Comparison of ENCODE assay signal across 21 cellular contexts in the genomic region with DNA sequence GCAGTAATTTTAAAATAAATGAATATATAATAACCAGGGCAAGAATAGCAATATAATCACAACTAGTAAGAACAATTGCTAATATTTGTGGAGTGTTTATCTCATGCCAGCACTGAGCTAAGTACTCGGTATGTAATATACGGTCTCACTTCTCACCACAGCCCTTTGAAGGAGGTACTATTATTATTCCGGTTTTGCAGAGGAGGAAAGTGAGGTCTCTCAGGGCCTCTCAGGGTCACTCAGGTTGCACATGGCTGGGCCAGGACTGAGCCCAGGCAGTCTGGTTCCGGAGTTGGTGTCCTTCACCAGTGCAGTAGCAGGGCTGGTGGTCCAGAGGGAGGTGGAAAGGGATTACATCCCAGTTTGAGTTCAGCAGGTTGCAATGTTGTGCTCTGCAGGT.
A peak's percentile ranks its signal among the peaks of the same experiment; 100 is the strongest.
DNase-seq lines count a peak whose midpoint lies in the region; ATAC-seq, FAIRE-seq and TF ChIP-seq lines count a peak whose summit lies in the region.
"Had no signal": no experiment of that assay in that cellular context is flagged by ENCODE, and none has a peak within 500 bp of the region (broad histone marks: within the 10 kb centered on the region; RNA-seq: fewer than 3 reads in every experiment).

No MANE protein-coding gene starts in this region.

- SMC1A ChIA-PET in GM12878 (lab: Charles Lee; ENCODE audit: uncharacterized antibody, unreplicated experiment) = interaction anchor here (0.5 kb wide), 1 partner anchor 1025 kb away, joined by 3 read pairs; no protein-coding TSS in a partner anchor

- no peaks in the 10 kb centered on the region for H3K9me3 Mint-ChIP-seq in endodermal cell
- H3K9me3 Mint-ChIP-seq: CD4-positive, alpha-beta T cell had no signal

- H3K4me2 ChIP-seq in GM12878 (ENCODE audit: control insufficient read depth, insufficient read depth) = no peak overlapping the region
- H3K4me2 ChIP-seq: BLaER1 had no signal

- H3K36me3 ChIP-seq in KOPT-K1 (ENCODE audit: insufficient read depth, low read length) = no peaks in the 10 kb centered on the region
- H3K36me3 ChIP-seq in GM12878 (ENCODE audit: control insufficient read depth in 2 of 2, insufficient read depth in 2 of 2, low read length in 1 of 2) = no peaks in the 10 kb centered on the region
- H3K36me3 ChIP-seq in endodermal cell (ENCODE audit: control insufficient read depth, insufficient read depth, low read length) = no peaks in the 10 kb centered on the region
- no peaks in the 10 kb centered on the region for H3K36me3 ChIP-seq in testis (ENCODE audit: low read depth, missing control alignments)
- H3K36me3 ChIP-seq: BLaER1, SJSA1 had no signal

- TF ChIP-seq POLR2A in GM12878 (IDR thresholded peaks at IDR 0.05; ENCODE audit: low read depth, low read length) = no peak
- no peak for TF ChIP-seq POLR2A in testis (IDR thresholded peaks at IDR 0.05)

- H3K4me1 Mint-ChIP-seq in endodermal cell = peaks cover 48% of the 10 kb centered on the region

- CTCF ChIA-PET in GM12878 (lab: Yijun Ruan, JAX) = no interaction called here

- peaks cover 2% of the 10 kb centered on the region for H3K27me3 Mint-ChIP-seq in endodermal cell (ENCODE audit: insufficient read depth)
- H3K27me3 Mint-ChIP-seq: CD4-positive, alpha-beta T cell had no signal

- H3K4me3 ChIP-seq in GM12878 = no peak overlapping the region
- no peak overlapping the region for H3K4me3 ChIP-seq in endodermal cell (ENCODE audit: low read length)
- no peak overlapping the region for H3K4me3 ChIP-seq in testis
- H3K4me3 ChIP-seq: BLaER1, SJSA1 had no signal

- ATAC-seq in GM12878 (peak; percentile 72), GM19023 (IDR thresholded peaks at IDR 0.05; ENCODE audit: unreplicated experiment) (no peak)
- ATAC-seq: Right ventricle myocardium inferior had no signal

- H3K27ac ChIP-seq in KOPT-K1 (ENCODE audit: low read depth, low read length, poor library complexity, severe bottlenecking) = peak overlapping the region; percentile 88
- H3K27ac ChIP-seq in GM12878 (ENCODE audit: control insufficient read depth, insufficient read depth) = no peak overlapping the region
- H3K27ac ChIP-seq in endodermal cell (ENCODE audit: low read depth, low read length) = no peak overlapping the region
- no peak overlapping the region for H3K27ac ChIP-seq in testis
- H3K27ac ChIP-seq: BLaER1, SJSA1 had no signal

- intact Hi-C loops in GM12878 (cut with micrococcal nuclease; ENCODE audit: unreplicated experiment) (no loop called here), head of caudate nucleus (cut with DNase I) (no loop called here), testis (cut with DNase I; ENCODE audit: low total_unique reads) (no loop called here)

- no peak for FAIRE-seq in GM12878 (lab: Jason Lieb, UNC)
- FAIRE-seq: GM12891, H54, HTR-8/SVneo had no signal

- RAD21 ChIA-PET in GM12878 (lab: Charles Lee; ENCODE audit: unreplicated experiment) = no interaction called here

- WGBS in GM12878 (ENCODE audit: insufficient coverage, insufficient replicate concordance, low lambda C conversion rate, missing lambda C conversion rate) = 1% methylated on average over 4 of the region's 4 CpGs
- 85 to 90% methylated on average over 4 of the region's 4 CpGs for WGBS in endodermal cell (ENCODE audit: insufficient coverage in 1 of 2, insufficient read length in 1 of 2), 2 experiments
- WGBS in testis, 2 donors = 85 to 88% methylated on average over 4 of the region's 4 CpGs

- TF ChIP-seq RAD21 in GM12878 (IDR thresholded peaks at IDR 0.05; ENCODE audit: insufficient read depth, low read depth, low read length) = no peak

- in situ Hi-C loops in GM12878 (cut with MboI) = no loop called here

- no peaks in the 10 kb centered on the region for H3K36me3 Mint-ChIP-seq in endodermal cell (ENCODE audit: low read depth)

- POLR2A ChIA-PET in GM12878 (lab: Charles Lee) = no interaction called here

- BruUV-seq in GM12878 (replicated peaks; lab: Mats Ljungman, UMichigan) = no TSS peak

- no peaks in the 10 kb centered on the region for H3K79me2 ChIP-seq in GM12878 (ENCODE audit: control insufficient read depth, insufficient read depth, low read length)

- TF ChIP-seq CTCF in GM12878 (IDR thresholded peaks at IDR 0.05 in 2 of 3, conservative IDR thresholded peaks at IDR 0.05 in 1 of 3; ENCODE audit: control insufficient read depth in 2 of 3, extremely low read depth in 1 of 3, insufficient read depth in 1 of 3, low read depth in 3 of 3, low read length in 3 of 3) = no peak
- TF ChIP-seq CTCF in endodermal cell (conservative IDR thresholded peaks at IDR 0.05) = no peak
- no peak for TF ChIP-seq CTCF in testis (IDR thresholded peaks at IDR 0.05)

- H3K9ac ChIP-seq in GM12878 (ENCODE audit: control insufficient read depth, insufficient read depth, low read length) (no peak overlapping the region), endodermal cell (ENCODE audit: extremely low read depth, low read length, poor library complexity, severe bottlenecking) (no peak overlapping the region)
- H3K9ac ChIP-seq: BLaER1 had no signal

- no peak overlapping the region for H2AFZ ChIP-seq in GM12878 (ENCODE audit: control insufficient read depth, low read depth, low read length)

- H3K4me1 ChIP-seq in GM12878 (ENCODE audit: control insufficient read depth, insufficient read depth, low read length) = no peaks in the 10 kb centered on the region
- H3K4me1 ChIP-seq in endodermal cell (ENCODE audit: control insufficient read depth, insufficient read depth, low read length) = peaks cover 15% of the 10 kb centered on the region
- no peaks in the 10 kb centered on the region for H3K4me1 ChIP-seq in testis

- H3K9me3 ChIP-seq in KOPT-K1 (ENCODE audit: insufficient read depth, low read length, poor library complexity, severe bottlenecking) (no peaks in the 10 kb centered on the region), GM12878 (replicated peaks; ENCODE audit: control insufficient read depth, insufficient read depth, low read length) (no peaks in the 10 kb centered on the region), endodermal cell (ENCODE audit: control insufficient read depth, low read length) (no peaks in the 10 kb centered on the region), testis (no peaks in the 10 kb centered on the region)
- H3K9me3 ChIP-seq: BLaER1, SJSA1 had no signal

- no peak overlapping the region for H3K4me3 Mint-ChIP-seq in endodermal cell
- H3K4me3 Mint-ChIP-seq: CD4-positive, alpha-beta T cell had no signal

- DNase-seq in GM12878 (ENCODE audit: low read depth, low spot score) = no peak
- DNase-seq in endodermal cell = peak; percentile 38
- no peak for DNase-seq in head of caudate nucleus
- DNase-seq in NCI-H2081 treated with DMSO at 0.1 percent for 48 hours (lab: John Stamatoyannopoulos, UW) = no peak
- no peak for DNase-seq in testis
- DNase-seq: ACHN; CD4-positive, alpha-beta T cell; DND-41; KG1; MV-4-11; NCI-H1694; NCI-H2081; NCI-H446 had no signal

- no peaks in the 10 kb centered on the region for H3K27me3 ChIP-seq in GM12878 (replicated peaks in 1 of 2; ENCODE audit: control insufficient read depth in 2 of 2, insufficient read depth in 2 of 2, low read length in 1 of 2)
- H3K27me3 ChIP-seq in endodermal cell (ENCODE audit: control insufficient read depth, insufficient read depth, low read length, poor library complexity, severe bottlenecking) = no peaks in the 10 kb centered on the region
- no peaks in the 10 kb centered on the region for H3K27me3 ChIP-seq in testis
- H3K27me3 ChIP-seq: BLaER1 had no signal

- no peak for TF ChIP-seq EP300 in GM12878 (IDR thresholded peaks at IDR 0.05; ENCODE audit: borderline replicate concordance in 1 of 2, control insufficient read depth in 1 of 2, low read depth in 2 of 2, low read length in 2 of 2)

- H4K20me1 ChIP-seq in GM12878 (ENCODE audit: control insufficient read depth, insufficient read depth) = no peaks in the 10 kb centered on the region
- H4K20me1 ChIP-seq: BLaER1 had no signal

- no peak overlapping the region for H3K27ac Mint-ChIP-seq in endodermal cell
- H3K27ac Mint-ChIP-seq: CD4-positive, alpha-beta T cell had no signal

TF ChIP-seq in GM12878, 131 proteins besides CTCF, POLR2A, EP300 and RAD21:
- TF ChIP-seq NR2F1 (conservative IDR thresholded peaks at IDR 0.05) = peak; percentile 53; the same call in 1 of the 2 replicates
- no peak for TF ChIP-seq IKZF1 (conservative IDR thresholded peaks at IDR 0.05)
- no peak for TF ChIP-seq CBX5 (IDR thresholded peaks at IDR 0.05; ENCODE audit: low read depth)
- TF ChIP-seq, protein P1, sequence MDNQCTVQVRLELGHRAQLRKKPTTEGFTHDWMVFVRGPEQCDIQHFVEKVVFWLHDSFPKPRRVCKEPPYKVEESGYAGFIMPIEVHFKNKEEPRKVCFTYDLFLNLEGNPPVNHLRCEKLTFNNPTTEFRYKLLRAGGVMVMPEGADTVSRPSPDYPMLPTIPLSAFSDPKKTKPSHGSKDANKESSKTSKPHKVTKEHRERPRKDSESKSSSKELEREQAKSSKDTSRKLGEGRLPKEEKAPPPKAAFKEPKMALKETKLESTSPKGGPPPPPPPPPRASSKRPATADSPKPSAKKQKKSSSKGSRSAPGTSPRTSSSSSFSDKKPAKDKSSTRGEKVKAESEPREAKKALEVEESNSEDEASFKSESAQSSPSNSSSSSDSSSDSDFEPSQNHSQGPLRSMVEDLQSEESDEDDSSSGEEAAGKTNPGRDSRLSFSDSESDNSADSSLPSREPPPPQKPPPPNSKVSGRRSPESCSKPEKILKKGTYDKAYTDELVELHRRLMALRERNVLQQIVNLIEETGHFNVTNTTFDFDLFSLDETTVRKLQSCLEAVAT (IDR thresholded peaks at IDR 0.05) = no peak
- TF ChIP-seq YBX1 (IDR thresholded peaks at IDR 0.05) = no peak
